In the genomic region with DNA sequence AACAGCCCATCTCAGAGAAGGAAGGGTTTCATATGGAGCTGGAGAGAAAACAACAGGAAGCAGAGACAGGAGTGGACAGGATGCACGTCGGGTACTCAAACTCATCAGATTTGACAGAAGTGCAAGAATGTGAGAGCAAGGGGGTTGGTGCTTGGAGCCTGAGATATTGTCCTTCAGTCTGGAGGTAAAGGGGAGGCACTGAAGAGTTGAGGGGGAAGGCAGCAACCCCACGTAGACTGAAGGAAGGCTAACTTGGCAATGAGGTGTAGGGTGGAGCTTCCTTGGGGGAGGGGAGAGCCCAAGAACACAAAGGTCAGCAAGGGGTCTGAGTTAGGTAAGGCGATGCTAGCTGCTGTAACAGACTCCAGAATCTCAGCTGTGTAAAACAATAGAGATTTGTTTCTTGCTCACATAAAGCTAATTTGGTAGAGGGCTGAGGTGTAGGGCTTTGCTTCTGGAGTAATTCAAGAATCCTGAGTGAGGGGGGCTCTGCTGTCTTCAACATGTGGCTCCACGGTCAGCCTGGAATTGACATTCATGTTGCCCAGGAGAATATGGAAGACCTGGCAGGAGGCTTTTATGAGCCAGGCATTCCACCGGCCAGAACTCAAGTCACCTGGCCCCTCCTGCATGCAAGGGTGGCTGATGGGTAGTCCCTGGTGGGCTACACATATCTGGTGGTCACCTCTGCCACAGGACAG, we compare ENCODE assay signal across 18 cellular contexts.
DNase-seq lines count a peak whose midpoint lies in the region; ATAC-seq, FAIRE-seq and TF ChIP-seq lines count a peak whose summit lies in the region.
"Had no signal": no experiment of that assay in that cellular context is flagged by ENCODE, and none has a peak within 500 bp of the region (broad histone marks: within the 10 kb centered on the region; RNA-seq: fewer than 3 reads in every experiment).

No MANE protein-coding gene starts in this region.

- H3K9me2 ChIP-seq in PC-3 (replicated peaks; ENCODE audit: low read length), result no peaks in the 10 kb centered on the region

- TF ChIP-seq EP300 in H1 (IDR thresholded peaks at IDR 0.05; ENCODE audit: borderline replicate concordance in 1 of 2, low read depth in 2 of 2, low read length in 2 of 2), result no peak

- no peak overlapping the region for H3K56ac ChIP-seq in H9 (ENCODE audit: insufficient read length, low read depth, low read length)
- H3K56ac ChIP-seq in H1 (replicated peaks; ENCODE audit: insufficient read length, low read depth, low read length), result no peak overlapping the region

- peaks cover 5 to 16% (median 5%) of the 10 kb centered on the region in 3 experiments; a peak in 6 of 7 replicates for H3K36me3 Mint-ChIP-seq in H9 (ENCODE audit: insufficient read depth in 1 of 3, low read depth in 3 of 3)

- no CpG with 5 or more reads among the region's 6 CpGs for WGBS in H9 (ENCODE audit: extremely low coverage, insufficient read length, low lambda C conversion rate)
- WGBS in H1 (ENCODE audit: extremely low coverage in 1 of 2, insufficient coverage in 1 of 2, insufficient read length in 1 of 2, insufficient replicate concordance in 2 of 2, low coverage in 1 of 2, low lambda C conversion rate in 2 of 2, missing lambda C conversion rate in 1 of 2), 2 experiments, result 75% methylated on average over 6 of the region's 6 CpGs; no CpG with 5 or more reads in 1 of the 2 experiments
- 52% methylated on average over 4 of the region's 6 CpGs for WGBS in right lobe of liver (ENCODE audit: insufficient coverage, low coverage, low lambda C conversion rate, missing lambda C conversion rate)
- WGBS in spleen, 5 donors, result 56 to 63% (median 57%) methylated on average over 6 of the region's 6 CpGs

- H3K23ac ChIP-seq in H9 (ENCODE audit: insufficient read length, low read depth, low read length) (no peak overlapping the region), H1 (ENCODE audit: insufficient read length) (no peak overlapping the region)

- no peak overlapping the region for H3T11ph ChIP-seq in H9 (ENCODE audit: low read length)

- no peak overlapping the region for H3K4me3 ChIP-seq in H1 (ENCODE audit: extremely low read depth in 1 of 4, insufficient read depth in 2 of 4, low read depth in 3 of 4, low read length in 4 of 4)
- H3K4me3 ChIP-seq in right lobe of liver, result no peak overlapping the region
- H3K4me3 ChIP-seq in spleen, result no peak overlapping the region
- H3K4me3 ChIP-seq in PC-3 (ENCODE audit: low read length), result no peak overlapping the region

- peaks cover 13 to 22% of the 10 kb centered on the region in 2 experiments for H3K9me3 Mint-ChIP-seq in H9

- H3F3A ChIP-seq in PC-3 (ENCODE audit: low read length, unreplicated experiment), result no peaks in the 10 kb centered on the region

- H3K4me2 ChIP-seq in H9 (ENCODE audit: insufficient read depth, insufficient read length, low read length) (no peak overlapping the region), H1 (ENCODE audit: insufficient read depth in 1 of 2, low read depth in 2 of 2, low read length in 2 of 2) (no peak overlapping the region), PC-3 (ENCODE audit: low read length) (no peak overlapping the region)

- no peak overlapping the region for H3K9ac ChIP-seq in H9 (ENCODE audit: extremely low read depth, insufficient read length, low read length)
- H3K9ac ChIP-seq in H1 (replicated peaks in 1 of 4; ENCODE audit: extremely low read depth in 1 of 4, low read depth in 3 of 4, low read length in 3 of 4), result no peak overlapping the region
- H3K9ac ChIP-seq in PC-3 (ENCODE audit: low read length), result no peak overlapping the region

- no peak overlapping the region for H2AK5ac ChIP-seq in H9 (ENCODE audit: insufficient read length, low read length)
- peak overlapping the region; percentile 48; the same call in 1 of the 2 replicates for H2AK5ac ChIP-seq in H1 (ENCODE audit: low read depth, low read length)

- no peak overlapping the region for H2BK5ac ChIP-seq in H9 (ENCODE audit: insufficient read length, low read length)
- H2BK5ac ChIP-seq in H1 (ENCODE audit: low read depth, low read length), result peak overlapping the region; percentile 64; the same call in 1 of the 2 replicates

- no peak overlapping the region for H3K4ac ChIP-seq in H9 (ENCODE audit: low read depth, low read length)
- peak overlapping the region; percentile 64 for H3K4ac ChIP-seq in H1 (replicated peaks; ENCODE audit: insufficient read length, low read depth, low read length)

- H4K91ac ChIP-seq in H9 (ENCODE audit: insufficient read length, low read depth, low read length) (no peak overlapping the region), H1 (replicated peaks; ENCODE audit: insufficient read length, low read length) (peak overlapping the region; percentile 70)

- H4K5ac ChIP-seq in H9 (ENCODE audit: insufficient read length, low read depth, low read length) (no peak overlapping the region), H1 (ENCODE audit: insufficient read length, low read depth, low read length) (no peak overlapping the region)

- H2BK120ac ChIP-seq in H9 (ENCODE audit: low read depth, low read length, poor library complexity, severe bottlenecking) (no peak overlapping the region), H1 (replicated peaks; ENCODE audit: low read depth, low read length) (no peak overlapping the region)

- TF ChIP-seq POLR2A in H1 (IDR thresholded peaks at IDR 0.05; ENCODE audit: control extremely low read depth in 1 of 2, low read depth in 2 of 2, low read length in 2 of 2) (no peak), right lobe of liver (IDR thresholded peaks at IDR 0.05) (no peak), spleen (IDR thresholded peaks at IDR 0.05) (no peak)

- intact Hi-C loops in right lobe of liver (cut with DNase I) (no loop called here), spleen (cut with DNase I; ENCODE audit: low total_unique reads) (no loop called here), PC-3 (cut with micrococcal nuclease) (no loop called here)

- H3K23me2 ChIP-seq in H9 (ENCODE audit: insufficient read length, low read depth, low read length, poor library complexity, severe bottlenecking), result no peaks in the 10 kb centered on the region
- no peaks in the 10 kb centered on the region for H3K23me2 ChIP-seq in H1 (ENCODE audit: low read depth, low read length)

- H3K14ac ChIP-seq in H9 (ENCODE audit: insufficient read depth, low read length) (0 out of 2 replicates have a peak overlapping the region, but pooled peaks have one; percentile 34), H1 (ENCODE audit: insufficient read length) (no peak overlapping the region)

- no TSS peak for BruUV-seq in PC-3 (replicated peaks; lab: Mats Ljungman, UMichigan)

- H2BK20ac ChIP-seq in H9 (ENCODE audit: low read depth, low read length, poor library complexity, severe bottlenecking) (no peak overlapping the region), H1 (ENCODE audit: low read length) (peak overlapping the region; percentile 64; the same call in 1 of the 2 replicates)

- H4K20me1 ChIP-seq in H9 (ENCODE audit: control insufficient read depth, insufficient read depth, insufficient read length) (no peaks in the 10 kb centered on the region), H1 (replicated peaks in 1 of 2; ENCODE audit: control insufficient read depth in 1 of 2, insufficient read depth in 2 of 2, low read length in 2 of 2) (no peaks in the 10 kb centered on the region), PC-3 (ENCODE audit: low read length) (no peaks in the 10 kb centered on the region)

- no peaks in the 10 kb centered on the region for H3K9me3 ChIP-seq in H9 (ENCODE audit: control insufficient read depth, low read depth, low read length)
- peaks cover 3 to 7% of the 10 kb centered on the region in 2 experiments; a peak in 2 of 4 replicates for H3K9me3 ChIP-seq in H1 (ENCODE audit: insufficient read depth in 2 of 2, low read depth in 1 of 2, low read length in 1 of 2)
- H3K9me3 ChIP-seq in right lobe of liver, result no peaks in the 10 kb centered on the region
- peaks cover 0 to 23% (median 20%) of the 10 kb centered on the region in 8 donors for H3K9me3 ChIP-seq in spleen
- H3K9me3 ChIP-seq in PC-3 (ENCODE audit: low read length), result no peaks in the 10 kb centered on the region

- TF ChIP-seq CTCF in H9 (conservative IDR thresholded peaks at IDR 0.05) (no peak), H1 (IDR thresholded peaks at IDR 0.05; ENCODE audit: control extremely low read depth in 1 of 3, insufficient read depth in 1 of 3, low read depth in 1 of 3, low read length in 3 of 3) (no peak), right lobe of liver (IDR thresholded peaks at IDR 0.05) (no peak), spleen (IDR thresholded peaks at IDR 0.05 in 8 of 11, conservative IDR thresholded peaks at IDR 0.05 in 3 of 11) (no peak), PC-3 (conservative IDR thresholded peaks at IDR 0.05; ENCODE audit: low read depth, low read length) (no peak)

- DNase-seq in H9, result peak; percentile 25
- peak in 1 of 2 experiments; percentile 42 for DNase-seq in H1 (ENCODE audit: low read depth in 1 of 2, low spot score in 2 of 2)
- peak in 1 of 3 donors; percentile 37 for DNase-seq in right lobe of liver
- DNase-seq in spleen, result no peak
- DNase-seq in PC-3, result no peak
- no peak for DNase-seq in SIG-M5 treated with dmso at 0.1 percent for 504 hours (lab: John Stamatoyannopoulos, UW; ENCODE audit: unreplicated experiment)
- DNase-seq in GM19239 (ENCODE audit: insufficient read length, low spot score), result no peak
- DNase-seq: activated CD4-positive, alpha-beta T cell treated with anti-CD3 and anti-CD28 coated beads, Interleukin-2, amount 50 U/mL, for 4 hours; activated gamma-delta T cell; DMS153; Kasumi-1; natural killer cell; NCI-H187 treated with DMSO at 0.1 percent for 48 hours; NCI-H526 treated with DMSO at 0.1 percent for 48 hours; RPMI8226 had no signal

- no peak overlapping the region for H2BK15ac ChIP-seq in H9 (ENCODE audit: low read depth, low read length)
- peak overlapping the region; percentile 94; the same call in 1 of the 2 replicates for H2BK15ac ChIP-seq in H1 (ENCODE audit: low read length)

- no peak overlapping the region for H3K27ac Mint-ChIP-seq in H9
- H3K27ac Mint-ChIP-seq: natural killer cell, type B pancreatic cell had no signal

- H2AFZ ChIP-seq in H9 (ENCODE audit: low read length) (no peak overlapping the region), H1 (ENCODE audit: low read length) (no peak overlapping the region), PC-3 (ENCODE audit: low read length) (no peak overlapping the region)

- no peak overlapping the region for H3K27ac ChIP-seq in H9 (ENCODE audit: insufficient read length, low read depth, low read length)
- H3K27ac ChIP-seq in H1 (ENCODE audit: low read depth, low read length), result no peak overlapping the region
- peak overlapping the region in 1 of 3 donors; percentile 25 for H3K27ac ChIP-seq in right lobe of liver
- peak overlapping the region in 6 of 8 donors; percentile 31 to 54 (median 41) for H3K27ac ChIP-seq in spleen
- no peak overlapping the region for H3K27ac ChIP-seq in PC-3 (ENCODE audit: low read length)

- H3K27me3 Mint-ChIP-seq in H9 (ENCODE audit: low read depth), result peaks cover 2% of the 10 kb centered on the region; the same call in 1 of the 2 replicates
- H3K27me3 Mint-ChIP-seq: type B pancreatic cell had no signal

- no peaks in the 10 kb centered on the region for H3K79me2 ChIP-seq in H9 (ENCODE audit: insufficient read depth, low read length)
- no peaks in the 10 kb centered on the region for H3K79me2 ChIP-seq in H1 (ENCODE audit: control insufficient read depth in 1 of 2, insufficient read depth in 2 of 2, low read length in 2 of 2)
- no peaks in the 10 kb centered on the region for H3K79me2 ChIP-seq in PC-3 (ENCODE audit: low read length)

- POLR2A ChIA-PET in H1 (lab: Charles Lee; ENCODE audit: partially characterized antibody), result interaction anchor here (2.3 kb wide), 1 partner anchor 10 kb away, joined by 11 read pairs; no protein-coding TSS in a partner anchor
- POLR2A ChIA-PET in PC-3 (lab: Charles Lee; ENCODE audit: unreplicated experiment), result interaction anchor here (0.6 kb wide), 1 partner anchor 44 kb away, joined by 11 read pairs; no protein-coding TSS in a partner anchor

- no peak overlapping the region for H3K18ac ChIP-seq in H9 (ENCODE audit: insufficient read length, low read depth, low read length)
- peak overlapping the region; percentile 27; the same call in 1 of the 2 replicates for H3K18ac ChIP-seq in H1 (ENCODE audit: extremely low read depth, low read length)

- no peak for TF ChIP-seq RAD21 in H1 (IDR thresholded peaks at IDR 0.05 in 1 of 2, conservative IDR thresholded peaks at IDR 0.05 in 1 of 2; ENCODE audit: low read depth in 2 of 2, low read length in 2 of 2)

- ATAC-seq in right lobe of liver (peak in 3 of 4 donors; percentile 20 to 35 (median 27)), PC-3 (no peak), GM18511 (IDR thresholded peaks at IDR 0.05; ENCODE audit: unreplicated experiment) (no peak)
- ATAC-seq: esophagus mucosa, natural killer cell had no signal

- FAIRE-seq in H1 (lab: Jason Lieb, UNC) (no peak), GM19239 (lab: Jason Lieb, UNC) (no peak)

- H3K79me1 ChIP-seq in H9 (ENCODE audit: insufficient read depth, low read depth, low read length, poor library complexity, severe bottlenecking) (no peaks in the 10 kb centered on the region), H1 (ENCODE audit: low read depth, low read length) (no peaks in the 10 kb centered on the region)

- CTCF ChIA-PET in H1 (lab: Charles Lee; ENCODE audit: partially characterized antibody) (interaction anchor here (0.6 to 1.8 kb wide), 9 partner anchors 10 to 188 kb away, joined by 3 to 6 read pairs (median 3); no protein-coding TSS in a partner anchor), PC-3 (lab: Charles Lee) (no interaction called here)

- H3K4me1 ChIP-seq in H9 (ENCODE audit: insufficient read depth, low read length) (peaks cover 5% of the 10 kb centered on the region; the same call in 1 of the 2 replicates), H1 (replicated peaks in 1 of 4; ENCODE audit: control insufficient read depth in 3 of 4, insufficient read depth in 4 of 4, low read length in 3 of 4) (peaks cover 3 to 11% (median 9%) of the 10 kb centered on the region in 4 experiments), right lobe of liver (peaks cover 0 to 5% (median 3%) of the 10 kb centered on the region in 4 donors), spleen (peaks cover under 1 to 27% (median 12%) of the 10 kb centered on the region in 6 donors), PC-3 (ENCODE audit: insufficient read depth, low read length) (no peaks in the 10 kb centered on the region)

- no peak overlapping the region for H4K8ac ChIP-seq in H9 (replicated peaks; ENCODE audit: insufficient read length, low read depth, low read length)
- no peak overlapping the region for H4K8ac ChIP-seq in H1 (ENCODE audit: extremely low read depth, insufficient read depth, low read length)

- H3K4me3 Mint-ChIP-seq in H9, result no peak overlapping the region
- H3K4me3 Mint-ChIP-seq: natural killer cell, type B pancreatic cell had no signal

- H3K27me3 ChIP-seq in H9 (ENCODE audit: insufficient read depth, low read length), result no peaks in the 10 kb centered on the region
- H3K27me3 ChIP-seq in H1 (replicated peaks in 1 of 4; ENCODE audit: control insufficient read depth in 3 of 4, extremely low read depth in 1 of 4, insufficient read depth in 3 of 4, low read length in 3 of 4), result no peaks in the 10 kb centered on the region
- no peaks in the 10 kb centered on the region for H3K27me3 ChIP-seq in right lobe of liver
- no peaks in the 10 kb centered on the region for H3K27me3 ChIP-seq in spleen (replicated peaks in 1 of 7)
- H3K27me3 ChIP-seq in PC-3 (ENCODE audit: low read length), result no peaks in the 10 kb centered on the region

- H3K36me3 ChIP-seq in H1 (ENCODE audit: control insufficient read depth in 2 of 4, insufficient read depth in 4 of 4, low read length in 3 of 4) (no peaks in the 10 kb centered on the region), right lobe of liver (no peaks in the 10 kb centered on the region), spleen (no peaks in the 10 kb centered on the region), PC-3 (ENCODE audit: low read depth, low read length) (no peaks in the 10 kb centered on the region)

- peaks cover 7 to 10% of the 10 kb centered on the region in 2 experiments for H3K4me1 Mint-ChIP-seq in H9

- H2BK12ac ChIP-seq in H9 (ENCODE audit: insufficient read length, low read depth, low read length) (no peak overlapping the region), H1 (ENCODE audit: low read depth, low read length) (peak overlapping the region; percentile 85)

Comparison
In these comparisons a context has a peak if more than half of its experiments do, and no peak if none do; other contexts are left out.
1. H3K27ac ChIP-seq: peak in spleen (6 of 8); none in H9 (single experiment), H1 (single experiment) and PC-3 (single experiment).
2. ATAC-seq: peak in right lobe of liver (3 of 4); none in PC-3 (single experiment) and GM18511 (single experiment).